9 cellular contexts compared by ENCODE assay signal in the genomic region with DNA sequence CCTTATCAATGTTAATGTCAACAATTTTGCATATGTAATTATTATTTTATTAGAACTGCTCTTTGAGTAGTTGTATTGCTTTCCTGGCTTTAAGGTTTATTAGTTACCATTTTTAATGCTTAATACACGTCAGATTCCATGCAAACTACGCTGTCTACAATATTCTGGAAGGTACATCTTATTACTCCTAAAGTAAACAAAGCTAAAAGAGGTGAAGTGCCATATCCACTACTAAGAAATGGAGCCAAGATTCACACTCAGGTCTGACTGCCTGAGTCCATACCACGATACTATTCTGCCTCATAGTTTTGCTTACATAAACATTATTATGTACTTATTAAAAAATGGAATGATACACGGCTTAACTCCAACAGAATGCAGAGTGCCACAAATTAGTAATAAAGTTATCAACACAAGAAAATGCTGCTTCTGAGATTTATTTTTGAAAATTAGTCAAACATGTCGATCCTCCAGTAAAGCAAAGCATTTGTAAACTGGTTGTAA. TPM values are rescaled to one million over a fixed set of nuclear protein-coding genes. Genes with fewer than 3 reads are reported as not detected.
DNase-seq lines count a peak whose midpoint lies in the region; ATAC-seq and TF ChIP-seq lines count a peak whose summit lies in the region.
"Had no signal": no experiment of that assay in that cellular context is flagged by ENCODE, and none has a peak within 500 bp of the region (broad histone marks: within the 10 kb centered on the region; RNA-seq: fewer than 3 reads in every experiment).

No MANE protein-coding gene starts in this region.

- H3K4me3 Mint-ChIP-seq in activated naive CD8-positive, alpha-beta T cell treated with anti-CD3 and anti-CD28 coated beads, Interleukin-2, amount 50 U/mL, for 24 hours: peak overlapping the region; percentile 98
- H3K4me3 Mint-ChIP-seq in mesothelial cell of epicardium: peak overlapping the region; percentile 98

- no peaks in the 10 kb centered on the region for H3K9me3 Mint-ChIP-seq in activated naive CD8-positive, alpha-beta T cell treated with anti-CD3 and anti-CD28 coated beads, Interleukin-2, amount 50 U/mL, for 24 hours
- no peaks in the 10 kb centered on the region for H3K9me3 Mint-ChIP-seq in mesothelial cell of epicardium

- 28% methylated on average over 5 of the region's 5 CpGs for WGBS in urinary bladder

- H3K9me3 ChIP-seq in right atrium auricular region: no peaks in the 10 kb centered on the region
- H3K9me3 ChIP-seq: body of pancreas had no signal

- DNase-seq in right atrium auricular region (ENCODE audit: low spot score) (no peak), left cardiac atrium (no peak), mesothelial cell of epicardium (ENCODE audit: low spot score in 2 of 2, unreplicated experiment in 2 of 2) (no peak), substantia nigra (lab: John Stamatoyannopoulos, UW) (no peak), OCI-M1 (lab: John Stamatoyannopoulos, UW) (no peak)
- no peak for DNase-seq in activated naive CD8-positive, alpha-beta T cell treated with anti-CD3 and anti-CD28 coated beads, Interleukin-2, amount 50 U/mL, for 24 hours
- DNase-seq in activated CD4-positive, alpha-beta T cell treated with anti-CD3 and anti-CD28 coated beads for 1 hour: no peak
- DNase-seq: body of pancreas had no signal

- peaks cover 27% of the 10 kb centered on the region for H3K36me3 Mint-ChIP-seq in activated naive CD8-positive, alpha-beta T cell treated with anti-CD3 and anti-CD28 coated beads, Interleukin-2, amount 50 U/mL, for 24 hours (ENCODE audit: low read depth)
- no peaks in the 10 kb centered on the region for H3K36me3 Mint-ChIP-seq in mesothelial cell of epicardium

- H3K27me3 ChIP-seq in right atrium auricular region: no peaks in the 10 kb centered on the region
- H3K27me3 ChIP-seq: body of pancreas had no signal

- H3K4me1 Mint-ChIP-seq in activated naive CD8-positive, alpha-beta T cell treated with anti-CD3 and anti-CD28 coated beads, Interleukin-2, amount 50 U/mL, for 24 hours: peaks cover 36% of the 10 kb centered on the region
- H3K4me1 Mint-ChIP-seq in mesothelial cell of epicardium: peaks cover 38% of the 10 kb centered on the region

- intact Hi-C loops in left cardiac atrium (cut with DNase I): loop anchor here in 1 of 2 donors (10.0 kb wide), 2 partner anchors 64 to 194 kb away; a partner anchor contains a TSS

- H3K4me1 ChIP-seq in right atrium auricular region (peaks cover 0 to 33% of the 10 kb centered on the region in 2 donors), urinary bladder (ENCODE audit: insufficient read depth) (no peaks in the 10 kb centered on the region)

- no peak for ATAC-seq in left cardiac atrium
- no peak for ATAC-seq in activated naive CD8-positive, alpha-beta T cell treated with anti-CD3 and anti-CD28 coated beads, Interleukin-2, amount 50 U/mL, for 24 hours

- H3K4me3 ChIP-seq in right atrium auricular region (no peak overlapping the region), urinary bladder (ENCODE audit: low read depth, low read length) (no peak overlapping the region)

- TF ChIP-seq CTCF in right atrium auricular region (IDR thresholded peaks at IDR 0.05) (no peak), mesothelial cell of epicardium (IDR thresholded peaks at IDR 0.05; ENCODE audit: unreplicated experiment) (no peak)

- no peaks in the 10 kb centered on the region for H3K27me3 Mint-ChIP-seq in activated naive CD8-positive, alpha-beta T cell treated with anti-CD3 and anti-CD28 coated beads, Interleukin-2, amount 50 U/mL, for 24 hours
- no peaks in the 10 kb centered on the region for H3K27me3 Mint-ChIP-seq in mesothelial cell of epicardium (ENCODE audit: low read depth)

- H3K27ac ChIP-seq in right atrium auricular region: peak overlapping the region; percentile 98
- H3K27ac ChIP-seq in urinary bladder (ENCODE audit: low read depth): peak overlapping the region; percentile 93
- no peak overlapping the region for H3K27ac ChIP-seq in substantia nigra (ENCODE audit: low read depth, low read length, poor library complexity, severe bottlenecking)

- H3K36me3 ChIP-seq in right atrium auricular region (no peaks in the 10 kb centered on the region), urinary bladder (ENCODE audit: insufficient read depth) (no peaks in the 10 kb centered on the region)

- H3K27ac Mint-ChIP-seq in activated naive CD8-positive, alpha-beta T cell treated with anti-CD3 and anti-CD28 coated beads, Interleukin-2, amount 50 U/mL, for 24 hours: peak overlapping the region; percentile 100
- peak overlapping the region; percentile 99 for H3K27ac Mint-ChIP-seq in mesothelial cell of epicardium

RNA-seq across cellular contexts. Expression of a gene that starts 1.2 kb away (rescaled TPM):
- 10 to 100 TPM; 25.7 to 26.9 TPM for total RNA-seq in right atrium auricular region
- total RNA-seq in left cardiac atrium: 10 to 100 TPM; 25.4 to 31.7 TPM
- 132 to 149 TPM (median 135 TPM) in 3 replicates for total RNA-seq in mesothelial cell of epicardium
- 252 TPM for total RNA-seq in urinary bladder
- 32.7 TPM for polyA plus RNA-seq in urinary bladder
